In the genomic region with DNA sequence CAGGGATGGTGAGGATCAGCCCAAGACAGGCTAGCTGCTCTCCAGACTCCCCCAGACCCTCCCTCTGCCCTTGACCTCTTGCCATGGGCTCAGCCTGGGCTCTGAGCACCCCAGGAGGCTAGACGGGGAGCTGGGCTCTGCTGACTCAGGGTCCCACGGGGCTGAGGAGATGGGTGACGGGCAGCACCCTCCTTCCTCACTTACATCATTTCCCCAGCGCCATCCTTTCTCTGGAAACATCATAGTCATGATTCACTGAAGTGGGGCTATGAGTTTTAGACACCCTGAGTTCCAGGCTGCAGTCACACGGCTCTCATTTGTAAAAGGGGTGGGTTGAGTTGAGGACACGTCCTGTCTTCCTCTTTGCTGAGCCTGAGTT, we compare ENCODE assay signal across 11 cellular contexts. TPM values are rescaled to one million over a fixed set of nuclear protein-coding genes. Genes with fewer than 3 reads are reported as not detected.
DNase-seq lines count a peak whose midpoint lies in the region; ATAC-seq and TF ChIP-seq lines count a peak whose summit lies in the region.
"Had no signal": no experiment of that assay in that cellular context is flagged by ENCODE, and none has a peak within 500 bp of the region (broad histone marks: within the 10 kb centered on the region; RNA-seq: fewer than 3 reads in every experiment).

No MANE protein-coding gene starts in this region.

- no peaks in the 10 kb centered on the region for H3K9me3 ChIP-seq in upper lobe of right lung

- peak overlapping the region; percentile 80 for H3K27ac ChIP-seq in upper lobe of right lung

- CTCF ChIA-PET in activated CD4-positive, alpha-beta memory T cell treated with anti-CD3 and anti-CD28 coated beads for 36 hours (lab: Charles Lee) = no interaction called here

- intact Hi-C loops in activated CD4-positive, alpha-beta memory T cell treated with anti-CD3 and anti-CD28 coated beads for 36 hours (cut with micrococcal nuclease) = loop anchor here (5.0 kb wide), 1 partner anchor 150 kb away; a partner anchor contains a TSS
- intact Hi-C loops in upper lobe of right lung (cut with DNase I) = no loop called here

- no peak overlapping the region for H3K4me3 ChIP-seq in upper lobe of right lung

- TF ChIP-seq CTCF in upper lobe of right lung (IDR thresholded peaks at IDR 0.05) = no peak

- peaks cover 12% of the 10 kb centered on the region for H3K27me3 Mint-ChIP-seq in activated CD4-positive, alpha-beta memory T cell treated with anti-CD3 and anti-CD28 coated beads for 36 hours

- H3K36me3 ChIP-seq in upper lobe of right lung = no peaks in the 10 kb centered on the region

- no peaks in the 10 kb centered on the region for H3K9me3 Mint-ChIP-seq in activated CD4-positive, alpha-beta memory T cell treated with anti-CD3 and anti-CD28 coated beads for 36 hours

- no peak overlapping the region for H3K4me3 Mint-ChIP-seq in activated CD4-positive, alpha-beta memory T cell treated with anti-CD3 and anti-CD28 coated beads for 36 hours

- no peaks in the 10 kb centered on the region for H3K36me3 Mint-ChIP-seq in activated CD4-positive, alpha-beta memory T cell treated with anti-CD3 and anti-CD28 coated beads for 36 hours

- ATAC-seq in upper lobe of right lung = peak; percentile 51

- H3K27ac Mint-ChIP-seq in activated CD4-positive, alpha-beta memory T cell treated with anti-CD3 and anti-CD28 coated beads for 36 hours = peak overlapping the region; percentile 87

- no peaks in the 10 kb centered on the region for H3K27me3 ChIP-seq in upper lobe of right lung

- peak in 2 of 3 donors; percentile 11 to 33 for DNase-seq in stimulated activated CD4-positive, alpha-beta T cell treated with anti-CD3 and anti-CD28 coated beads, Interleukin-12 subunit alpha, Interleukin-12 subunit beta, amount 100 ng/mL, for 48 hours (ENCODE audit: low read depth in 2 of 3, low spot score in 1 of 3)
- DNase-seq in stimulated activated CD4-positive, alpha-beta T cell treated with anti-CD3 and anti-CD28 coated beads, Interleukin-12 subunit alpha, Interleukin-12 subunit beta, amount 100 ng/mL, for 4 hours = no peak
- peak; percentile 76 for DNase-seq in activated CD4-positive, alpha-beta memory T cell treated with anti-CD3 and anti-CD28 coated beads for 36 hours
- DNase-seq in medulla oblongata (ENCODE audit: extremely low spot score) = peak; percentile 68
- no peak for DNase-seq in upper lobe of right lung
- DNase-seq in amniotic stem cell (lab: John Stamatoyannopoulos, UW) = no peak
- DNase-seq in NCI-H2196 (lab: John Stamatoyannopoulos, UW; ENCODE audit: unreplicated experiment) = no peak
- no peak for DNase-seq in NCI-H1436 treated with DMSO at 0.1 percent for 48 hours (lab: John Stamatoyannopoulos, UW)
- DNase-seq: NCI-H510A treated with DMSO at 0.1 percent for 48 hours had no signal

- no peaks in the 10 kb centered on the region for H3K4me1 ChIP-seq in upper lobe of right lung

- peaks cover 35% of the 10 kb centered on the region for H3K4me1 Mint-ChIP-seq in activated CD4-positive, alpha-beta memory T cell treated with anti-CD3 and anti-CD28 coated beads for 36 hours (ENCODE audit: low read depth)

- POLR2A ChIA-PET in activated CD4-positive, alpha-beta memory T cell treated with anti-CD3 and anti-CD28 coated beads for 36 hours (lab: Charles Lee) = no interaction called here

RNA-seq across cellular contexts. Expression of a gene that starts 3.0 kb away (rescaled TPM):
- 10 to 100 TPM; 30.3 to 32.9 TPM for total RNA-seq in activated CD4-positive, alpha-beta memory T cell treated with anti-CD3 and anti-CD28 coated beads for 36 hours
- total RNA-seq in upper lobe of right lung = 184 TPM

RNA-seq across cellular contexts. Expression of a gene that starts 41.2 kb away (rescaled TPM):
- total RNA-seq in activated CD4-positive, alpha-beta memory T cell treated with anti-CD3 and anti-CD28 coated beads for 36 hours = not detected
- 0.20 TPM for total RNA-seq in upper lobe of right lung
- total RNA-seq: HT-29, myocyte had no signal

Comparison
In these comparisons a context has a peak if more than half of its experiments do, and no peak if none do; other contexts are left out.
1. DNase-seq: peak in stimulated activated CD4-positive, alpha-beta T cell treated with anti-CD3 and anti-CD28 coated beads, Interleukin-12 subunit alpha, Interleukin-12 subunit beta, amount 100 ng/mL, for 48 hours (2 of 3), activated CD4-positive, alpha-beta memory T cell treated with anti-CD3 and anti-CD28 coated beads for 36 hours (single experiment) and medulla oblongata (single experiment); none in stimulated activated CD4-positive, alpha-beta T cell treated with anti-CD3 and anti-CD28 coated beads, Interleukin-12 subunit alpha, Interleukin-12 subunit beta, amount 100 ng/mL, for 4 hours (single experiment), upper lobe of right lung (single experiment), amniotic stem cell (single experiment), NCI-H2196 (single experiment) and NCI-H1436 treated with DMSO at 0.1 percent for 48 hours (single experiment).